18 cellular contexts compared by ENCODE assay signal in the genomic region with DNA sequence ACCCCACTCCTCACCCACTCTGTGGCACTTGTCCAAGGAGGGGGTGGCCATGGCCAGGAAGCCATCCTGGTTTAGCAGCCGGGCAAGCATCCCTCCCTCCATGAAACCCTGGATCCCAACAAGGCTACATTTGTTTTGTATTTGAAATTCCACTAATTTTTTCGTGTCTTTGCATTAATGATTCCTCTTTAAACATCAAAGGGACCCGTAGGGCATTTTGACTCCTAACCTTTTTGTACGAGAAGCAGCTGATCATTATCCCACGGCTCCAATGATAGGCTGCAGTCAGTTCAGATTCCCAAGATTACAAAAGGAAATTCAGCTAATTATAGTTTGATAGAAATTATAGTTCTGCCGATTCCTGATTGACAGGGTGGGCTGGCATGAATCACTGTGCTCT. TPM values are rescaled to one million over a fixed set of nuclear protein-coding genes. Genes with fewer than 3 reads are reported as not detected.
"Had no signal": no experiment of that assay in that cellular context is flagged by ENCODE, and none has a peak within 500 bp of the region (broad histone marks: within the 10 kb centered on the region; RNA-seq: fewer than 3 reads in every experiment).

No MANE protein-coding gene starts in this region.

- DNase-seq: effector memory CD8-positive, alpha-beta T cell; kidney; left cardiac atrium; naive thymus-derived CD8-positive, alpha-beta T cell; stimulated activated CD4-positive, alpha-beta T cell treated with anti-CD3 and anti-CD28 coated beads, Interleukin-4, amount 100 ng/mL, for 1 hour; stimulated activated CD8-positive, alpha-beta memory T cell treated with anti-CD3 and anti-CD28 coated beads, Interleukin-4, amount 100 ng/mL, for 48 hours; stimulated activated naive CD8-positive, alpha-beta T cell treated with anti-CD3 and anti-CD28 coated beads, Interleukin-15, Interleukin-2, amounts not matched to agents 100 U/mL and 50 U/mL, for 24 hours; thyroid gland had no signal

- H3K4me3 ChIP-seq: esophagus muscularis mucosa, mucosa of descending colon, right atrium auricular region, smooth muscle cell, suprapubic skin, thyroid gland had no signal

- H3K36me3 ChIP-seq: esophagus muscularis mucosa, neutrophil, right atrium auricular region, suprapubic skin, thyroid gland had no signal

- ATAC-seq: effector memory CD8-positive, alpha-beta T cell; left cardiac atrium; mucosa of descending colon; naive thymus-derived CD8-positive, alpha-beta T cell; stimulated activated effector memory CD8-positive, alpha-beta T cell treated with anti-CD3 and anti-CD28 coated beads, Interleukin-12 subunit alpha, Interleukin-12 subunit beta, amount 100 ng/mL, for 72 hours; stimulated activated naive CD8-positive, alpha-beta T cell treated with anti-CD3 and anti-CD28 coated beads, Interleukin-15, Interleukin-2, amounts not matched to agents 100 U/mL and 50 U/mL, for 24 hours had no signal

- H3K27ac ChIP-seq: epithelial cell of prostate, esophagus muscularis mucosa, neutrophil, right atrium auricular region, suprapubic skin, thyroid gland had no signal

- H3K9me3 ChIP-seq: esophagus muscularis mucosa, mucosa of descending colon, neutrophil, right atrium auricular region, suprapubic skin, thyroid gland had no signal

- H3K27me3 ChIP-seq: esophagus muscularis mucosa, neutrophil, right atrium auricular region, suprapubic skin, thyroid gland had no signal

RNA-seq across cellular contexts. Expression of gene MYEOV, which starts 10.7 kb away (rescaled TPM):
- total RNA-seq: esophagus muscularis mucosa; lung microvascular endothelial cell; naive thymus-derived CD8-positive, alpha-beta T cell; smooth muscle cell had no signal
- polyA plus RNA-seq: naive thymus-derived CD8-positive, alpha-beta T cell; neural cell had no signal
